Comparison of ENCODE assay signal across 21 cellular contexts in the genomic region with DNA sequence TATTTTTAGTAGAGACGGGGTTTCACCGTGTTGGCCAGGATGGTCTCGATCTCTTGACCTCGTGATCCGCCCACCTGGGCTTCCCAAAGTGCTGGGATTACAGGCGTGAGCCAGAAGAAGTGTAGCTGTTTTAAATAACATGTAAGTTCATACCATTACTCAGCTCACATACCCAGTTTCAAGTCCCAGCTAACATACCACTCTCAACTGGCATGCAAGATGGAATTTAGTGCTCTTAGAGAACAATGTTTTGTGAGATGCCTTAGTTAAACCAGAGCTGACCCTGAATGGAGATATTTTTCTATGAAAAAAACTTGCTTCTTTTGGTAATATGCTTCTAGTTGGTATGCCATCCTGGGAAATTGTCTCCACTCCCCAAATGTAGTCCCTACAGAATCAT.
"Had no signal": no experiment of that assay in that cellular context is flagged by ENCODE, and none has a peak within 500 bp of the region (broad histone marks: within the 10 kb centered on the region; RNA-seq: fewer than 3 reads in every experiment).

No MANE protein-coding gene starts in this region.

- H3K9me3 ChIP-seq: esophagus squamous epithelium, gastroesophageal sphincter, left lung, lower lobe of right lung, psoas muscle, right lobe of liver, spleen, tibial artery, upper lobe of right lung had no signal

- H3K4me3 ChIP-seq: esophagus squamous epithelium, gastroesophageal sphincter, left lung, lower lobe of right lung, psoas muscle, right lobe of liver, spleen, tibial artery, upper lobe of right lung had no signal

- H3K27me3 Mint-ChIP-seq: naive thymus-derived CD4-positive, alpha-beta T cell; stimulated activated memory B cell treated with anti-CD40 and anti-IgM and Interleukin-4, amounts not matched to agents 10 μg/mL and 1 μg/mL and 100 μg/mL, for 72 hours; stimulated activated naive CD8-positive, alpha-beta T cell treated with anti-CD3 and anti-CD28 coated beads, Interleukin-15, Interleukin-2, amounts not matched to agents 100 ng/mL and 50 ng/mL, for 24 hours had no signal

- H3K4me1 Mint-ChIP-seq: immature natural killer cell; nephron progenitor cell; stimulated activated memory B cell treated with anti-CD40 and anti-IgM and Interleukin-4, amounts not matched to agents 10 μg/mL and 1 μg/mL and 100 μg/mL, for 72 hours had no signal

- DNase-seq: esophagus squamous epithelium; foreskin fibroblast; glutamatergic neuron; immature natural killer cell; left lung; lower lobe of right lung; mesenchymal stem cell; naive thymus-derived CD4-positive, alpha-beta T cell; nephron progenitor cell; psoas muscle; retina; right lobe of liver; spleen; stimulated activated CD4-positive, alpha-beta T cell treated with anti-CD3 and anti-CD28 coated beads, Interleukin-15, amount 100 ng/mL, for 24 hours; stimulated activated CD4-positive, alpha-beta T cell treated with anti-CD3 and anti-CD28 coated beads, Interleukin-1b, Interleukin-23, amount 100 ng/mL, for 48 hours; stimulated activated CD4-positive, alpha-beta T cell treated with anti-CD3 and anti-CD28 coated beads, Interleukin-4, amount 100 ng/mL, for 24 hours; tibial artery; upper lobe of right lung had no signal

- H3K4me1 ChIP-seq: right lobe of liver, spleen had no signal

- H3K9me3 Mint-ChIP-seq: immature natural killer cell; nephron progenitor cell; stimulated activated memory B cell treated with anti-CD40 and anti-IgM and Interleukin-4, amounts not matched to agents 10 μg/mL and 1 μg/mL and 100 μg/mL, for 72 hours; stimulated activated naive CD8-positive, alpha-beta T cell treated with anti-CD3 and anti-CD28 coated beads, Interleukin-15, Interleukin-2, amounts not matched to agents 100 ng/mL and 50 ng/mL, for 24 hours had no signal

- H3K27ac Mint-ChIP-seq: stimulated activated memory B cell treated with anti-CD40 and anti-IgM and Interleukin-4, amounts not matched to agents 10 μg/mL and 1 μg/mL and 100 μg/mL, for 72 hours had no signal

- H3K27ac ChIP-seq: left lung, lower lobe of right lung, psoas muscle, right lobe of liver, spleen, upper lobe of right lung had no signal

- ATAC-seq: gastroesophageal sphincter; left lung; lower lobe of right lung; naive thymus-derived CD4-positive, alpha-beta T cell; psoas muscle; right lobe of liver; stimulated activated memory B cell treated with anti-CD40 and anti-IgM and Interleukin-4, amounts not matched to agents 10 μg/mL and 1 μg/mL and 100 μg/mL, for 72 hours; upper lobe of right lung had no signal

- H3K4me3 Mint-ChIP-seq: immature natural killer cell; naive thymus-derived CD4-positive, alpha-beta T cell; nephron progenitor cell; stimulated activated memory B cell treated with anti-CD40 and anti-IgM and Interleukin-4, amounts not matched to agents 10 μg/mL and 1 μg/mL and 100 μg/mL, for 72 hours; stimulated activated naive CD8-positive, alpha-beta T cell treated with anti-CD3 and anti-CD28 coated beads, Interleukin-15, Interleukin-2, amounts not matched to agents 100 ng/mL and 50 ng/mL, for 24 hours had no signal

- H3K27me3 ChIP-seq: esophagus squamous epithelium, gastroesophageal sphincter, left lung, right lobe of liver, spleen, tibial artery, upper lobe of right lung had no signal
